ENCODE assay signal across 9 cellular contexts in the genomic region with DNA sequence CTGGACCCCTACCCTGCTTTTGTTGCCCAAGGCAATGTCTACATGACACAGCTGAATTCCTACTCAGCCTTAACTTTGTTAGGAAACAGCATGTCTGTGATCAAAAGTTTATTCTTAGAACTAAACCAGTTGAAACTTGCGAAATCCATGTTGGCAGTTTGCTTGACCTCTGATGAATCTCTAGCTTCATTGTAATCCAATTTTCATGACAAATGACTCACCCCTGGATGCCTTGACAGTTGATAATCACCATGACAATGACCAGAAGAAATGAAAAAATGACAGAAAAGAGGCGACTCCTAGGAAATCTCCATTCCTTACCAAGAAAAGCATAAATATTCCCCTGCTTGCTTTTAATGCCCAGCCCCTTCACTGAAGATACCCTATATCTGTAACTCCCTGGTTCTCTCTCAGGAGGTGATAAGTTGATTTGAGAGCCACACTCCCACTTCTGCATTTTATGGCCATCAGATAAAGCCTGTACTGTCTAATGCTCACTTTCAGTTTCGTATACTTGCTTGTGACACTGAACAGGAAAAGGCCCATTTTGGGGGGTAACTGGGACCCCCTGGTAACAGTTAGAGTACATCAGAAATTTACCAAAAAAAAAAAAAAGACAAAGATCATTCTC.
DNase-seq lines count a peak whose midpoint lies in the region; ATAC-seq and TF ChIP-seq lines count a peak whose summit lies in the region.
"Had no signal": no experiment of that assay in that cellular context is flagged by ENCODE, and none has a peak within 500 bp of the region (broad histone marks: within the 10 kb centered on the region; RNA-seq: fewer than 3 reads in every experiment).

No MANE protein-coding gene starts in this region.

- 35% methylated on average over 3 of the region's 3 CpGs for WGBS in smooth muscle cell (ENCODE audit: low lambda C conversion rate)
- WGBS in tibial nerve, 2 donors = 45 to 60% methylated on average over 3 of the region's 3 CpGs

- peak; percentile 89 for ATAC-seq in GM21723 (IDR thresholded peaks at IDR 0.05; ENCODE audit: unreplicated experiment)
- no peak for ATAC-seq in activated naive CD4-positive, alpha-beta T cell treated with anti-CD3 and anti-CD28 coated beads, Interleukin-2, amount 50 U/mL, for 72 hours

- H3K4me1 ChIP-seq in KMS-11 (ENCODE audit: low read depth, poor library complexity, severe bottlenecking) = peaks cover 9% of the 10 kb centered on the region
- peaks cover 16% of the 10 kb centered on the region for H3K4me1 ChIP-seq in smooth muscle cell (ENCODE audit: low read depth)
- H3K4me1 ChIP-seq in tibial nerve = no peaks in the 10 kb centered on the region

- H3K4me2 ChIP-seq in KMS-11 (peak overlapping the region; percentile 14; the same call in 1 of the 2 replicates), smooth muscle cell (peak overlapping the region; percentile 69)

- H4K20me1 ChIP-seq in KMS-11 (ENCODE audit: insufficient read depth) = no peaks in the 10 kb centered on the region
- no peaks in the 10 kb centered on the region for H4K20me1 ChIP-seq in smooth muscle cell (ENCODE audit: low read depth)

- H2AFZ ChIP-seq in KMS-11 (ENCODE audit: low read depth) = no peak overlapping the region
- H2AFZ ChIP-seq in smooth muscle cell (ENCODE audit: low read depth) = no peak overlapping the region

- TF ChIP-seq CTCF in AG09319 (IDR thresholded peaks at IDR 0.05; ENCODE audit: low read depth, low read length) (no peak), KMS-11 (conservative IDR thresholded peaks at IDR 0.05; ENCODE audit: low read depth, low read length) (no peak), smooth muscle cell (IDR thresholded peaks at IDR 0.05; ENCODE audit: borderline replicate concordance, insufficient read depth, poor library complexity, severe bottlenecking) (no peak), tibial nerve (IDR thresholded peaks at IDR 0.05) (no peak)

- H3K4me3 ChIP-seq in KMS-11 (IDR thresholded peaks at IDR 0.05; ENCODE audit: insufficient read depth, low read depth, low read length) = no peak overlapping the region
- H3K4me3 ChIP-seq in smooth muscle cell = no peak overlapping the region
- H3K4me3 ChIP-seq in tibial nerve = no peak overlapping the region

- H3K9me3 ChIP-seq in smooth muscle cell (replicated peaks; ENCODE audit: low read depth) (no peaks in the 10 kb centered on the region), tibial nerve (no peaks in the 10 kb centered on the region)

- no peaks in the 10 kb centered on the region for H3K9me3 Mint-ChIP-seq in activated naive CD4-positive, alpha-beta T cell treated with anti-CD3 and anti-CD28 coated beads, Interleukin-2, amount 50 U/mL, for 72 hours

- no peak overlapping the region for H3K27ac Mint-ChIP-seq in activated naive CD4-positive, alpha-beta T cell treated with anti-CD3 and anti-CD28 coated beads, Interleukin-2, amount 50 U/mL, for 72 hours

- no peaks in the 10 kb centered on the region for H3F3A ChIP-seq in smooth muscle cell (ENCODE audit: low read depth)

- no peak for TF ChIP-seq POLR2A in erythroblast (IDR thresholded peaks at IDR 0.05; ENCODE audit: low read length)
- TF ChIP-seq POLR2A in tibial nerve (IDR thresholded peaks at IDR 0.05) = no peak

- H3K79me2 ChIP-seq in KMS-11 (ENCODE audit: insufficient read depth, low read depth) (no peaks in the 10 kb centered on the region), smooth muscle cell (ENCODE audit: low read depth) (no peaks in the 10 kb centered on the region)

- H3K9ac ChIP-seq in KMS-11 = no peak overlapping the region
- H3K9ac ChIP-seq in smooth muscle cell (ENCODE audit: low read depth) = peak overlapping the region; percentile 74

- H3K27ac ChIP-seq in KMS-11 (no peak overlapping the region), smooth muscle cell (ENCODE audit: low read depth) (peak overlapping the region; percentile 89), tibial nerve (no peak overlapping the region)
- H3K27ac ChIP-seq: C4-2B had no signal

- H3K27me3 ChIP-seq in KMS-11 (ENCODE audit: insufficient read depth, low read depth) (no peaks in the 10 kb centered on the region), smooth muscle cell (ENCODE audit: low read depth) (no peaks in the 10 kb centered on the region), tibial nerve (no peaks in the 10 kb centered on the region)

- H3K36me3 ChIP-seq in KMS-11 (ENCODE audit: insufficient read depth) (no peaks in the 10 kb centered on the region), smooth muscle cell (ENCODE audit: low read depth) (no peaks in the 10 kb centered on the region), tibial nerve (no peaks in the 10 kb centered on the region)

- DNase-seq in AG09319 (ENCODE audit: extremely low read depth, low read depth) (peak; percentile 25), erythroblast (lab: John Stamatoyannopoulos, UW) (peak; percentile 83 to 94), smooth muscle cell (lab: John Stamatoyannopoulos, UW; ENCODE audit: unreplicated experiment) (no peak), tibial nerve (ENCODE audit: low spot score in 2 of 2) (no peak), anterior cingulate cortex (lab: John Stamatoyannopoulos, UW) (no peak)
- DNase-seq in activated naive CD4-positive, alpha-beta T cell treated with anti-CD3 and anti-CD28 coated beads, Interleukin-2, amount 50 U/mL, for 72 hours (ENCODE audit: low spot score in 2 of 2) = no peak

- H3K36me3 Mint-ChIP-seq in activated naive CD4-positive, alpha-beta T cell treated with anti-CD3 and anti-CD28 coated beads, Interleukin-2, amount 50 U/mL, for 72 hours = no peaks in the 10 kb centered on the region

- no peak for TF ChIP-seq EP300 in tibial nerve (IDR thresholded peaks at IDR 0.05)

Comparison
In these comparisons a context has a peak if more than half of its experiments do, and no peak if none do; other contexts are left out.
1. DNase-seq: peak in AG09319 (single experiment) and erythroblast (2 of 2); none in smooth muscle cell (single experiment), activated naive CD4-positive, alpha-beta T cell treated with anti-CD3 and anti-CD28 coated beads, Interleukin-2, amount 50 U/mL, for 72 hours (0 of 2), tibial nerve (0 of 2) and anterior cingulate cortex (0 of 58).